11 cellular contexts compared by ENCODE assay signal in the genomic region with DNA sequence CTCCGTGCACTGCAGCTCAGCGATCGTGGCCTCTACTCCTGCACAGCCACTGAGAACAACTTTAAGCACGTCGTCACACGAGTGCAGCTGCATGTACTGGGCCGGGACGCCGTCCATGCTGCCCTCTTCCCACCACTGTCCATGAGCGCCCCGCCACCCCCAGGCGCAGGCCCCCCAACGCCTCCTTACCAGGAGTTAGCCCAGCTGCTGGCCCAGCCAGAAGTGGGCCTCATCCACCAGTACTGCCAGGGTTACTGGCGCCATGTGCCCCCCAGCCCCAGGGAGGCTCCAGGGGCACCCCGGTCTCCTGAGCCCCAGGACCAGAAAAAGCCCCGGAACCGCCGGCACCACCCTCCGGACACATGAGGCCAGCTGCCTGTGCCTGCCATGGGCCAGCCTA. TPM values are rescaled to one million over a fixed set of nuclear protein-coding genes. Genes with fewer than 3 reads are reported as not detected.
"Had no signal": no experiment of that assay in that cellular context is flagged by ENCODE, and none has a peak within 500 bp of the region (broad histone marks: within the 10 kb centered on the region; RNA-seq: fewer than 3 reads in every experiment).

No MANE protein-coding gene starts in this region.

- H3K9me3 ChIP-seq: HAP-1 had no signal

- H3K36me3 ChIP-seq: HAP-1 had no signal

- H3K4me3 ChIP-seq: GM23248, GM23338, HAP-1 had no signal

- ATAC-seq: GM23338, HCT116 had no signal

- H3K27ac ChIP-seq: GM23248 had no signal

- H3K9me3 Mint-ChIP-seq: GM23338, H9, HFFc6 had no signal

- DNase-seq: GM23248, GOT3, H7, H9, HCEC 1CT, HFFc6 had no signal

- H3K4me1 ChIP-seq: HAP-1 had no signal

- H3K27ac Mint-ChIP-seq: GM23338, HFFc6 had no signal

- H3K4me3 Mint-ChIP-seq: GM23338, H9, HFFc6 had no signal

RNA-seq across cellular contexts. Expression of a gene that starts 3.7 kb away (rescaled TPM):
- total RNA-seq: GM23248, GM23338, H1, H4, H7, H9, HFFc6 had no signal
- polyA plus RNA-seq: GM23248, GM23338 had no signal

RNA-seq across cellular contexts. Expression of a gene that starts 17.3 kb away (rescaled TPM):
- total RNA-seq: GM23248, H4 had no signal
